19 cellular contexts compared by ENCODE assay signal in genomic region chr4:88054229-88054628, GRCh38.
"Had no signal": no experiment of that assay in that cellular context is flagged by ENCODE, and none has a peak within 500 bp of the region (broad histone marks: within the 10 kb centered on the region; RNA-seq: fewer than 3 reads in every experiment).

No MANE protein-coding gene starts in this region.

- H3K27me3 Mint-ChIP-seq: activated CD4-positive, alpha-beta memory T cell treated with anti-CD3 and anti-CD28 coated beads for 36 hours; activated naive CD4-positive, alpha-beta T cell treated with anti-CD3 and anti-CD28 coated beads, Interleukin-2, amount 10 ng/mL, durations not matched to agents 7 days and 5 days; activated naive CD8-positive, alpha-beta T cell treated with anti-CD3 and anti-CD28 coated beads, Interleukin-2, amount 50 U/mL, for 24 hours; brain; dendritic cell treated with granulocyte-macrophage colony-stimulating factor and Interleukin-4, amounts not matched to agents 40 ng/mL and 50 ng/mL, for 4 days; naive B cell; stimulated activated memory B cell treated with anti-CD40 and anti-IgM and Interleukin-4, amounts not matched to agents 10 μg/mL and 1 μg/mL and 100 μg/mL, for 72 hours; T-helper 17 cell had no signal

- H3K27ac Mint-ChIP-seq: activated CD4-positive, alpha-beta memory T cell treated with anti-CD3 and anti-CD28 coated beads for 36 hours; activated naive CD4-positive, alpha-beta T cell treated with anti-CD3 and anti-CD28 coated beads, Interleukin-2, amount 10 ng/mL, durations not matched to agents 7 days and 5 days; activated naive CD8-positive, alpha-beta T cell treated with anti-CD3 and anti-CD28 coated beads, Interleukin-2, amount 50 U/mL, for 24 hours; dendritic cell treated with granulocyte-macrophage colony-stimulating factor and Interleukin-4, amounts not matched to agents 40 ng/mL and 50 ng/mL, for 4 days; naive B cell; stimulated activated memory B cell treated with anti-CD40 and anti-IgM and Interleukin-4, amounts not matched to agents 10 μg/mL and 1 μg/mL and 100 μg/mL, for 72 hours; T-helper 17 cell had no signal

- H3K4me1 Mint-ChIP-seq: activated naive CD4-positive, alpha-beta T cell treated with anti-CD3 and anti-CD28 coated beads, Interleukin-2, amount 10 ng/mL, durations not matched to agents 7 days and 5 days; activated naive CD8-positive, alpha-beta T cell treated with anti-CD3 and anti-CD28 coated beads, Interleukin-2, amount 50 U/mL, for 24 hours; brain; naive B cell; stimulated activated memory B cell treated with anti-CD40 and anti-IgM and Interleukin-4, amounts not matched to agents 10 μg/mL and 1 μg/mL and 100 μg/mL, for 72 hours had no signal

- H3K9me3 Mint-ChIP-seq: activated CD4-positive, alpha-beta memory T cell treated with anti-CD3 and anti-CD28 coated beads for 36 hours; activated naive CD4-positive, alpha-beta T cell treated with anti-CD3 and anti-CD28 coated beads, Interleukin-2, amount 10 ng/mL, durations not matched to agents 7 days and 5 days; activated naive CD8-positive, alpha-beta T cell treated with anti-CD3 and anti-CD28 coated beads, Interleukin-2, amount 50 U/mL, for 24 hours; brain; dendritic cell treated with granulocyte-macrophage colony-stimulating factor and Interleukin-4, amounts not matched to agents 40 ng/mL and 50 ng/mL, for 4 days; naive B cell; stimulated activated memory B cell treated with anti-CD40 and anti-IgM and Interleukin-4, amounts not matched to agents 10 μg/mL and 1 μg/mL and 100 μg/mL, for 72 hours had no signal

- H3K4me3 Mint-ChIP-seq: activated CD4-positive, alpha-beta memory T cell treated with anti-CD3 and anti-CD28 coated beads for 36 hours; activated naive CD4-positive, alpha-beta T cell treated with anti-CD3 and anti-CD28 coated beads, Interleukin-2, amount 10 ng/mL, durations not matched to agents 7 days and 5 days; activated naive CD8-positive, alpha-beta T cell treated with anti-CD3 and anti-CD28 coated beads, Interleukin-2, amount 50 U/mL, for 24 hours; brain; dendritic cell treated with granulocyte-macrophage colony-stimulating factor and Interleukin-4, amounts not matched to agents 40 ng/mL and 50 ng/mL, for 4 days; naive B cell; stimulated activated memory B cell treated with anti-CD40 and anti-IgM and Interleukin-4, amounts not matched to agents 10 μg/mL and 1 μg/mL and 100 μg/mL, for 72 hours; T-helper 17 cell had no signal

- DNase-seq: activated CD4-positive, alpha-beta T cell treated with anti-CD3 and anti-CD28 coated beads for 48 hours; activated naive CD4-positive, alpha-beta T cell treated with anti-CD3 and anti-CD28 coated beads, Interleukin-2, amount 10 ng/mL, durations not matched to agents 7 days and 5 days; activated naive CD8-positive, alpha-beta T cell treated with anti-CD3 and anti-CD28 coated beads, Interleukin-2, amount 50 U/mL, for 24 hours; activated T-cell treated with anti-CD3 and anti-CD28 coated beads, Interleukin-2, amount 50 U/mL, for 48 hours; effector CD4-positive, alpha-beta T cell; lower lobe of right lung; naive B cell; stimulated activated CD4-positive, alpha-beta T cell treated with anti-CD3 and anti-CD28 coated beads, Interleukin-15, amount 100 ng/mL, for 24 hours; T-helper 17 cell; uterus had no signal

- H3K4me3 ChIP-seq: heart right ventricle, lower lobe of right lung, right lobe of liver, smooth muscle cell, testis, uterus had no signal

- H3K36me3 ChIP-seq: right lobe of liver, uterus had no signal

- FAIRE-seq: endometrium had no signal

- H3K27me3 ChIP-seq: heart right ventricle, right lobe of liver, testis, uterus had no signal

- ATAC-seq: activated naive CD8-positive, alpha-beta T cell treated with anti-CD3 and anti-CD28 coated beads, Interleukin-2, amount 50 U/mL, for 24 hours; stimulated activated memory B cell treated with anti-CD40 and anti-IgM and Interleukin-4, amounts not matched to agents 10 μg/mL and 1 μg/mL and 100 μg/mL, for 72 hours; T-helper 17 cell had no signal
